Comparison of ENCODE assay signal across 8 cellular contexts in the genomic region with DNA sequence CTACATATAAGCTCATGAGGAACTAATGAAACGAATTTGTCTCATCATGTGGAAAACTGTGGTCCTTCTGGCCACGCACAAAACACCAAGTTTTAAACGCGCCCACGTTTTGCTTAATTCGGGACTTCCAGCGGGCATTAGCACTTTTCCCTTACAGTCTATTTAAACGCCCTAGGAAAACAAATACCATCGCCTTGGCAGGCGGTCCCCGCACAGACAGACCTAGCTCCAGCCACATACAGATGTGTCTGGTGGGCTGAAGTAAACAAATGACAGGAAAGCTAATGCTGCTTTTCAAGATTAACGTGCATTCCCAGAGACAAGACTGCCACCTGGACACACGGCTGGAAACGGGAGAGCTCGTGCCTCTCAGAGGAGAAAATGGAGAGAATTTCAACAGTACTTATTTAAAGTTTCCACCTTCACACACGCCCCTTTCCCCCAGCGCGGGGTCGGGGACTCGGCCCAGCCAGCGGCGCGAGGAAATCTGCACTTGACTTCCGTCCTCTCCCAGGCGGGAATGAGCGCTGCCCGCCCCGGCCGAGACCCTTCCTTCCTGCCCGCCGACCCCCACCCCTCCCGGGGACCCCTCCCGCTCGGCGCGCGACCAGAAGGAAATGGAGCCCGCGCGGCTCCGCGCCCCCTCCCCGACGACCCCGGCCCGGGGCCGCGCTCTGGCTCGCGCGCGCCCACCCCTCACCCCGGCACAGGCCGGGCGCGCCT.
DNase-seq lines count a peak whose midpoint lies in the region; ATAC-seq and TF ChIP-seq lines count a peak whose summit lies in the region.

No MANE protein-coding gene starts in this region.

- ATAC-seq in GM19463 (IDR thresholded peaks at IDR 0.05; ENCODE audit: unreplicated experiment) (peak; percentile 2), GM18867 (IDR thresholded peaks at IDR 0.05; ENCODE audit: unreplicated experiment) (no peak)
- no peak for ATAC-seq in central memory CD8-positive, alpha-beta T cell (replicated peaks; ENCODE audit: extremely low read depth, poor library complexity, severe bottlenecking)

- peak overlapping the region; percentile 60 for H3K27ac ChIP-seq in ACC112 (ENCODE audit: low read depth, low read length)

- H3K36me3 ChIP-seq in ACC112 (ENCODE audit: insufficient read depth, low read length), result no peaks in the 10 kb centered on the region

- peak overlapping the region; percentile 88 for H3K27ac Mint-ChIP-seq in central memory CD8-positive, alpha-beta T cell (ENCODE audit: low read depth)

- no peaks in the 10 kb centered on the region for H3K27me3 Mint-ChIP-seq in central memory CD8-positive, alpha-beta T cell

- DNase-seq in LNCaP clone FGC (ENCODE audit: low read depth) (no peak), UCSD-AML1 (lab: John Stamatoyannopoulos, UW; ENCODE audit: unreplicated experiment) (peak; percentile 63), kidney tubule cell (ENCODE audit: low spot score) (peak; percentile 41)
- DNase-seq in central memory CD8-positive, alpha-beta T cell (ENCODE audit: low spot score in 2 of 2), result no peak
- peak; percentile 60 for DNase-seq in stimulated activated CD4-positive, alpha-beta T cell treated with anti-CD3 and anti-CD28 coated beads, Interleukin-15, amount 100 ng/mL, for 24 hours

- H3K9me3 Mint-ChIP-seq in central memory CD8-positive, alpha-beta T cell, result no peaks in the 10 kb centered on the region

- H3K4me1 ChIP-seq in ACC112 (ENCODE audit: control insufficient read depth, insufficient read depth, low read length, unreplicated experiment), result peaks cover 39% of the 10 kb centered on the region

- peaks cover 8% of the 10 kb centered on the region for H3K36me3 Mint-ChIP-seq in central memory CD8-positive, alpha-beta T cell (ENCODE audit: insufficient read depth)

- no peaks in the 10 kb centered on the region for H3K27me3 ChIP-seq in ACC112 (ENCODE audit: insufficient read depth, low read length)

- peak overlapping the region; percentile 80 for H3K4me3 ChIP-seq in ACC112 (ENCODE audit: low read depth, low read length)
- peak overlapping the region; percentile 65 for H3K4me3 ChIP-seq in LNCaP clone FGC (ENCODE audit: low read depth, low read length)

- H2AFZ ChIP-seq in ACC112 (ENCODE audit: low read length, unreplicated experiment), result no peak overlapping the region

- H3K79me2 ChIP-seq in ACC112 (ENCODE audit: control insufficient read depth, insufficient read depth, low read length, unreplicated experiment), result peaks cover 53% of the 10 kb centered on the region

- H3K4me3 Mint-ChIP-seq in central memory CD8-positive, alpha-beta T cell, result peak overlapping the region; percentile 88

- H3K4me1 Mint-ChIP-seq in central memory CD8-positive, alpha-beta T cell, result peaks cover 53% of the 10 kb centered on the region

- peak; percentile 26; the same call in 1 of the 2 replicates for TF ChIP-seq CTCF in LNCaP clone FGC (IDR thresholded peaks at IDR 0.05; ENCODE audit: control insufficient read depth, extremely low read depth, insufficient read depth)

Comparison
In these comparisons a context has a peak if more than half of its experiments do, and no peak if none do; other contexts are left out.
1. DNase-seq: peak in UCSD-AML1 (single experiment), kidney tubule cell (single experiment) and stimulated activated CD4-positive, alpha-beta T cell treated with anti-CD3 and anti-CD28 coated beads, Interleukin-15, amount 100 ng/mL, for 24 hours (single experiment); none in LNCaP clone FGC (single experiment) and central memory CD8-positive, alpha-beta T cell (0 of 2).